19 cellular contexts compared by ENCODE assay signal in the genomic region with DNA sequence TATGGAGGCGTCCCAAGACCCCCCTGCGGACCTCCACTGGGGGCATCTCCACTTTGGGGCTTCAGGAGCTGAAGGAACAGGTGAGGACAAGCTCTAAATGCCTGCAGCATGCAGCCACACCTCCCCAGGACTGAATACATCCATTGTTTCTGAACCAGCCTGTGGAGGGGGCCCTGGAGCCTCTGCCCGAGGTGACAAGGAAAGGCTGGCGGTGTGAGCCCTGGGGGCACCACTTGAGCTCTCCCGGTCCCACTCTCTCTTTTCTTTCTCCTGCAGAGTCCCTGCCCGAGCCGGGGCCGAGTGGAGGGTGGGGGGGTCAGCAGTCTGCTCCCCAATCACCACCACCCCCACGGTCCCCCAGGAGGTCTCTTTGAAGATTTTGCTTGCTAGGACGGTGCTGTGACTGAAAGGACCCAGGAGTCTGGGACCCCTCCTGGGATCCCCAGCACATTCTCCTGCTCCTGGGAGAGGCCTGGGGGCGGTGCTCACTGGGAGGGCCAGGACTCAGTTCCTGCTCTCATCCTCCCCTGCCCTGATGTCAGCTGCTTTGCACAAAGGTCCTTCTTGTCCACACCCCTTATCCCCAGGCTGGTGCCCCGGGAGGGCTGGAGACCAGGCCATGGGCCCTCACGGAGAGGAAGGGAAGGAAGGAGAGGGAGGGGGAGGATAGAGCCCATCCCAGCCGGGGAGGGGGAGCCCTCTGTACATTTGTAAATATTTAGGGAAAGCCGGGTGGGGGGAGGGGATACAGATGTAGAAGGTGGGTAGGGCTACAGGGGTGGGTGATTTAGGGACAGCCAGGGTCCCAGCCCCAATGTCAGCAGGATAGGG. TPM values are rescaled to one million over a fixed set of nuclear protein-coding genes. Genes with fewer than 3 reads are reported as not detected.
DNase-seq lines count a peak whose midpoint lies in the region; ATAC-seq and TF ChIP-seq lines count a peak whose summit lies in the region.
"Had no signal": no experiment of that assay in that cellular context is flagged by ENCODE, and none has a peak within 500 bp of the region (broad histone marks: within the 10 kb centered on the region; RNA-seq: fewer than 3 reads in every experiment).

No MANE protein-coding gene starts in this region.

- no peak overlapping the region for H3K27ac Mint-ChIP-seq in activated T-cell treated with anti-CD3 and anti-CD28 coated beads, Interleukin-2, amount 50 U/mL, for 72 hours
- H3K27ac Mint-ChIP-seq: natural killer cell had no signal

- TF ChIP-seq CTCF in choroid plexus epithelial cell (conservative IDR thresholded peaks at IDR 0.05; ENCODE audit: low read depth, low read length) (peak; percentile 20), uterus (IDR thresholded peaks at IDR 0.05) (no peak)

- peaks cover 10 to 13% (median 11%) of the 10 kb centered on the region in 11 experiments; a peak in 17 of 22 replicates for H3K27me3 ChIP-seq in BLaER1 treated with 17β-estradiol and CSF1 and Interleukin-3, amounts not matched to agents 10 nM and 100 nM
- H3K27me3 ChIP-seq in HUES6 (ENCODE audit: control insufficient read depth, insufficient read depth, low read length) (0 out of 2 replicates have a peak, but pooled peaks cover 2% of the 10 kb centered on the region), uterus (no peaks in the 10 kb centered on the region)

- peaks cover 0 to 19% (median 10%) of the 10 kb centered on the region in 11 experiments; a peak in 7 of 22 replicates for H3K36me3 ChIP-seq in BLaER1 treated with 17β-estradiol and CSF1 and Interleukin-3, amounts not matched to agents 10 nM and 100 nM
- H3K36me3 ChIP-seq in HUES6 (ENCODE audit: control insufficient read depth, insufficient read depth, low read length), result peaks cover 27% of the 10 kb centered on the region
- no peaks in the 10 kb centered on the region for H3K36me3 ChIP-seq in uterus

- H3K9me3 ChIP-seq in BLaER1 treated with 17β-estradiol and CSF1 and Interleukin-3, amounts not matched to agents 10 nM and 100 nM (replicated peaks in 1 of 11), result no peaks in the 10 kb centered on the region
- no peaks in the 10 kb centered on the region for H3K9me3 ChIP-seq in HUES6 (ENCODE audit: control insufficient read depth, insufficient read depth, low read depth, low read length)
- H3K9me3 ChIP-seq in uterus, result no peaks in the 10 kb centered on the region
- H3K9me3 ChIP-seq: lower lobe of right lung had no signal

- peak; percentile 12 for DNase-seq in choroid plexus epithelial cell (ENCODE audit: low read depth)
- peak; percentile 51 for DNase-seq in left kidney (ENCODE audit: low read depth, low spot score)
- DNase-seq in uterus, result no peak
- DNase-seq in activated T-cell treated with anti-CD3 and anti-CD28 coated beads, Interleukin-2, amount 50 U/mL, for 72 hours, result no peak
- DNase-seq: activated gamma-delta T cell treated with Interleukin-2 at 50 U/mL for 16 hours, aorta, lower lobe of right lung, natural killer cell, NCI-H2029 treated with DMSO at 0.1 percent for 48 hours, NCI-H69, T-helper 1 cell had no signal

- intact Hi-C loops in uterus (cut with DNase I; ENCODE audit: low total_unique reads), result no loop called here

- H3K27me3 Mint-ChIP-seq in activated T-cell treated with anti-CD3 and anti-CD28 coated beads, Interleukin-2, amount 50 U/mL, for 72 hours (ENCODE audit: low read depth), result no peaks in the 10 kb centered on the region

- H3K27ac ChIP-seq in BLaER1 treated with 17β-estradiol and CSF1 and Interleukin-3, amounts not matched to agents 10 nM and 100 nM, result no peak overlapping the region
- H3K27ac ChIP-seq in HUES6 (ENCODE audit: low read depth, low read length), result no peak overlapping the region
- H3K27ac ChIP-seq in uterus, result no peak overlapping the region
- H3K27ac ChIP-seq: lower lobe of right lung had no signal

- H3K4me1 Mint-ChIP-seq in activated T-cell treated with anti-CD3 and anti-CD28 coated beads, Interleukin-2, amount 50 U/mL, for 72 hours (ENCODE audit: low read depth), result peaks cover 10% of the 10 kb centered on the region

- peaks cover 0 to 57% (median 23%) of the 10 kb centered on the region in 11 experiments; a peak in 18 of 22 replicates for H4K20me1 ChIP-seq in BLaER1 treated with 17β-estradiol and CSF1 and Interleukin-3, amounts not matched to agents 10 nM and 100 nM

- H3K4me1 ChIP-seq in BLaER1 treated with 17β-estradiol and CSF1 and Interleukin-3, amounts not matched to agents 10 nM and 100 nM, result peaks cover 19 to 58% (median 42%) of the 10 kb centered on the region in 10 experiments
- H3K4me1 ChIP-seq in HUES6 (ENCODE audit: control insufficient read depth, insufficient read depth, low read length) (peaks cover 30% of the 10 kb centered on the region), uterus (peaks cover 0 to 5% of the 10 kb centered on the region in 2 donors)

- no peaks in the 10 kb centered on the region for H3K9me3 Mint-ChIP-seq in activated T-cell treated with anti-CD3 and anti-CD28 coated beads, Interleukin-2, amount 50 U/mL, for 72 hours
- H3K9me3 Mint-ChIP-seq: natural killer cell had no signal

- no peak overlapping the region for H3K4me3 Mint-ChIP-seq in activated T-cell treated with anti-CD3 and anti-CD28 coated beads, Interleukin-2, amount 50 U/mL, for 72 hours
- H3K4me3 Mint-ChIP-seq: natural killer cell had no signal

- ATAC-seq in GM21367 (IDR thresholded peaks at IDR 0.05; ENCODE audit: unreplicated experiment) (no peak), HG03175 (IDR thresholded peaks at IDR 0.05; ENCODE audit: unreplicated experiment) (no peak)
- ATAC-seq in activated T-cell treated with anti-CD3 and anti-CD28 coated beads, Interleukin-2, amount 50 U/mL, for 72 hours (replicated peaks in 1 of 2), result no peak
- ATAC-seq: lower lobe of right lung, natural killer cell, Panc1 had no signal

- no peak overlapping the region for H3K4me3 ChIP-seq in BLaER1 treated with 17β-estradiol and CSF1 and Interleukin-3, amounts not matched to agents 10 nM and 100 nM
- peak overlapping the region; percentile 29; the same call in 1 of the 2 replicates for H3K4me3 ChIP-seq in HUES6 (ENCODE audit: low read depth, low read length)
- H3K4me3 ChIP-seq in choroid plexus epithelial cell (ENCODE audit: low read depth, low read length), result no peak overlapping the region
- H3K4me3 ChIP-seq in uterus, result no peak overlapping the region
- H3K4me3 ChIP-seq: lower lobe of right lung had no signal

- peaks cover 0 to 2% of the 10 kb centered on the region in 2 donors for H3K36me3 Mint-ChIP-seq in activated T-cell treated with anti-CD3 and anti-CD28 coated beads, Interleukin-2, amount 50 U/mL, for 72 hours (ENCODE audit: insufficient read depth in 2 of 2)
- H3K36me3 Mint-ChIP-seq: natural killer cell had no signal

- TF ChIP-seq POLR2A in uterus (IDR thresholded peaks at IDR 0.05), result no peak

- H3K9ac ChIP-seq in BLaER1 treated with 17β-estradiol and CSF1 and Interleukin-3, amounts not matched to agents 10 nM and 100 nM, result peak overlapping the region in 3 of 11 experiments; percentile 17 to 57 (median 46); a peak in 3 of 22 replicates
- H3K9ac ChIP-seq in HUES6 (ENCODE audit: low read length), result no peak overlapping the region

- peak overlapping the region; percentile 2 to 40 (median 23); a peak in 14 of 22 replicates for H3K4me2 ChIP-seq in BLaER1 treated with 17β-estradiol and CSF1 and Interleukin-3, amounts not matched to agents 10 nM and 100 nM

RNA-seq across cellular contexts. Expression of gene CHPF, which starts 5.7 kb away (rescaled TPM):
- total RNA-seq in uterus, result 100 to 1,000 TPM in 1 of 4 donors, 10 to 100 TPM in 3; 16.5 to 194 (median 42.5) TPM
- total RNA-seq in activated T-cell treated with anti-CD3 and anti-CD28 coated beads, Interleukin-2, amount 50 U/mL, for 72 hours, result 10 to 100 TPM; 24.7 to 25.5 TPM

RNA-seq across cellular contexts. Expression of gene TMEM198, which starts 6.0 kb away (rescaled TPM):
- total RNA-seq in uterus, result 1 to 10 TPM in 2 of 4 donors, under 1 TPM in 1, not detected in 1; 0.77 to 5.3 (median 5.1) TPM
- total RNA-seq in activated T-cell treated with anti-CD3 and anti-CD28 coated beads, Interleukin-2, amount 50 U/mL, for 72 hours, result 1 to 10 TPM; 4.5 to 5.3 TPM
- total RNA-seq: dermis microvascular lymphatic vessel endothelial cell, pulmonary artery endothelial cell had no signal

RNA-seq across cellular contexts. Expression of gene ASIC4, which starts 23.6 kb away (rescaled TPM):
- total RNA-seq in uterus, result under 1 TPM in 2 of 4 donors, not detected in 2; 0.21 to 0.30 TPM
- total RNA-seq in activated T-cell treated with anti-CD3 and anti-CD28 coated beads, Interleukin-2, amount 50 U/mL, for 72 hours, result under 1 TPM; 0.19 to 0.30 TPM
- total RNA-seq: activated CD8-positive, alpha-beta memory T cell treated with anti-CD3 and anti-CD28 coated beads for 36 hours; dermis microvascular lymphatic vessel endothelial cell; pulmonary artery endothelial cell had no signal

RNA-seq across cellular contexts. Expression of gene OBSL1, which starts 33.5 kb away (rescaled TPM):
- total RNA-seq in uterus, result 100 to 1,000 TPM in 2 of 4 donors, 10 to 100 TPM in 2; 53.2 to 146 (median 113) TPM
- total RNA-seq in activated T-cell treated with anti-CD3 and anti-CD28 coated beads, Interleukin-2, amount 50 U/mL, for 72 hours, result 1 to 10 TPM in 1 of 2 donors, under 1 TPM in 1; 0.83 to 1.3 TPM

RNA-seq across cellular contexts. Expression of gene INHA, which starts 34.2 kb away (rescaled TPM):
- total RNA-seq in uterus, result 1 to 10 TPM in 1 of 4 donors, not detected in 3; 2.4 TPM
- not detected for total RNA-seq in activated T-cell treated with anti-CD3 and anti-CD28 coated beads, Interleukin-2, amount 50 U/mL, for 72 hours
- total RNA-seq: activated CD8-positive, alpha-beta memory T cell treated with anti-CD3 and anti-CD28 coated beads for 36 hours; dermis microvascular lymphatic vessel endothelial cell; lower lobe of right lung; natural killer cell; pulmonary artery endothelial cell had no signal

Comparison
In these comparisons a context has a peak if more than half of its experiments do, and no peak if none do; other contexts are left out.
1. DNase-seq: peak in choroid plexus epithelial cell (single experiment) and left kidney (single experiment); none in uterus (0 of 2) and activated T-cell treated with anti-CD3 and anti-CD28 coated beads, Interleukin-2, amount 50 U/mL, for 72 hours (0 of 2).